10 cellular contexts compared by ENCODE assay signal in genomic region chr12:89098390-89099102, GRCh38.
DNase-seq lines count a peak whose midpoint lies in the region; ATAC-seq and TF ChIP-seq lines count a peak whose summit lies in the region.
"Had no signal": no experiment of that assay in that cellular context is flagged by ENCODE, and none has a peak within 500 bp of the region (broad histone marks: within the 10 kb centered on the region; RNA-seq: fewer than 3 reads in every experiment).

No MANE protein-coding gene starts in this region.

- H3K79me2 ChIP-seq in mesendoderm (ENCODE audit: control insufficient read depth, insufficient read depth, low read length), result no peaks in the 10 kb centered on the region

- no peak for TF ChIP-seq CTCF in GM12865 (IDR thresholded peaks at IDR 0.05; ENCODE audit: insufficient read depth, low read depth, low read length, missing control alignments)

- ATAC-seq in esophagus mucosa (peak; percentile 23), HG03432 (IDR thresholded peaks at IDR 0.05; ENCODE audit: unreplicated experiment) (no peak), HG02759 (IDR thresholded peaks at IDR 0.05; ENCODE audit: unreplicated experiment) (no peak)

- no peak overlapping the region for H4K8ac ChIP-seq in mesendoderm (ENCODE audit: low read depth, low read length)

- H3K4ac ChIP-seq in mesendoderm (ENCODE audit: low read depth, low read length), result no peak overlapping the region

- H2BK5ac ChIP-seq in mesendoderm (ENCODE audit: low read length), result peak overlapping the region; percentile 20

- no peak overlapping the region for H2BK15ac ChIP-seq in mesendoderm (replicated peaks; ENCODE audit: low read depth)

- no peaks in the 10 kb centered on the region for H3K36me3 ChIP-seq in mesendoderm (ENCODE audit: control insufficient read depth, insufficient read depth, low read length)

- H3K4me1 ChIP-seq in mesendoderm (ENCODE audit: control insufficient read depth, low read depth, low read length), result peaks cover 5% of the 10 kb centered on the region

- whole genome bisulfite sequencing in mesendoderm (ENCODE audit: extremely low coverage, insufficient coverage, low lambda C conversion rate), result no CpG with 5 or more reads among the region's 13 CpGs

- H3K4me2 ChIP-seq in mesendoderm (ENCODE audit: low read length), result peak overlapping the region; percentile 13

- H3K18ac ChIP-seq in mesendoderm (ENCODE audit: low read length), result peak overlapping the region; percentile 1

- H3K27ac ChIP-seq in mesendoderm (ENCODE audit: low read depth, low read length), result no peak overlapping the region

- H4K5ac ChIP-seq in mesendoderm (ENCODE audit: low read length), result no peak overlapping the region

- no peaks in the 10 kb centered on the region for H3K79me1 ChIP-seq in mesendoderm (ENCODE audit: low read length)

- H3K23ac ChIP-seq in mesendoderm (ENCODE audit: low read length), result no peak overlapping the region

- no peaks in the 10 kb centered on the region for H3K27me3 ChIP-seq in mesendoderm (ENCODE audit: insufficient read depth, low read length, poor library complexity)

- no peak overlapping the region for H2BK120ac ChIP-seq in mesendoderm (ENCODE audit: low read depth, low read length)

- peak overlapping the region; percentile 68 for H3K56ac ChIP-seq in mesendoderm (ENCODE audit: low read length)

- no peak overlapping the region for H3K4me3 ChIP-seq in GM12865 (ENCODE audit: low read depth, low read length)
- no peak overlapping the region for H3K4me3 ChIP-seq in mesendoderm (ENCODE audit: low read length)

- peak; percentile 39 for DNase-seq in GM12865 (ENCODE audit: low read depth)
- peak; percentile 31 for DNase-seq in NCI-H2171 treated with DMSO at 0.1 percent for 48 hours (lab: John Stamatoyannopoulos, UW)
- peak; percentile 88 for DNase-seq in mesendoderm
- DNase-seq in activated CD4-positive, alpha-beta T cell treated with anti-CD3 and anti-CD28 coated beads, Interleukin-2, amount 50 U/mL, for 4 hours, result no peak
- no peak for DNase-seq in inferior parietal cortex (ENCODE audit: extremely low spot score)
- DNase-seq: CD4-positive, alpha-beta T cell; OCI-M1 had no signal

- no peak overlapping the region for H2AK5ac ChIP-seq in mesendoderm (ENCODE audit: low read length)

- peak overlapping the region; percentile 19 for H3K9ac ChIP-seq in mesendoderm (ENCODE audit: low read length)

Comparison
In these comparisons a context has a peak if more than half of its experiments do, and no peak if none do; other contexts are left out.
1. DNase-seq: peak in GM12865 (single experiment), NCI-H2171 treated with DMSO at 0.1 percent for 48 hours (single experiment) and mesendoderm (single experiment); none in activated CD4-positive, alpha-beta T cell treated with anti-CD3 and anti-CD28 coated beads, Interleukin-2, amount 50 U/mL, for 4 hours (0 of 2) and inferior parietal cortex (single experiment).